In the genomic region with DNA sequence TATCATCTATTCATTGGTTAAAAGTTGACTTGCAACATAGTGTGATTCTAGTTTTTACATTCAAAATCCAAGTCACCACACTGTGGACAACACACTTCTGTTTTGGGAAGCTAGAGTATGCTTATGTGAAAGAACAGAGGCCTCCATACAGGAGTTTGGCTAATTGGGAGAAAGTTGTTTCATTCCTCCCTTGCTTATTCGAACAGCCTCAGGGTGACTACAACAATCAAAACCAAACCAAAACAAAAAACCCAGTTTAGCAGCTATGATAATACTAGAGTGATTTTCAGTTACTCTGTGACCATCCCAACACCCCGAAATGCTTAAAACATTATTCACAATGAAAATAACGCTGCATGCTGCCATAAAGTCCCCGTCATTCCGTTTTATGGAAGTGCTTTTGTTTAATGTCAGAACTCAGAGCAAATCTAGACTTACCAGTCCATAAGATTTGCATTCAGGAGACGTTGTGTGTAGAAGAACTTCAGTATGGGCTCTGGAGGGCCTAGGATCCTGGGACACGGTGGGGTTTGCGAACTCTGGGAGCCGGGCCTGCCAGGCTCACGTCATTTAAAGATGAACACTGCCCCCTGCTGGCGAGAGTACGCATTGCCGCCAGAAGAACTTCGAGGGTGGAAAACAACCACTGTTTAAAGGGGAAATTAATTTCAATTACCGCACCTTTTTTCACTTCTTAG, we compare ENCODE assay signal across 8 cellular contexts.
A peak's percentile ranks its signal among the peaks of the same experiment; 100 is the strongest.
DNase-seq lines count a peak whose midpoint lies in the region; ATAC-seq and TF ChIP-seq lines count a peak whose summit lies in the region.

No MANE protein-coding gene starts in this region.

- peaks cover 9% of the 10 kb centered on the region for H3K27me3 Mint-ChIP-seq in activated naive CD4-positive, alpha-beta T cell treated with anti-CD3 and anti-CD28 coated beads, Interleukin-2, amount 10 ng/mL, durations not matched to agents 7 days and 5 days

- peak; percentile 96 for TF ChIP-seq CTCF in upper lobe of right lung (IDR thresholded peaks at IDR 0.05)

- H3K4me3 Mint-ChIP-seq in activated naive CD4-positive, alpha-beta T cell treated with anti-CD3 and anti-CD28 coated beads, Interleukin-2, amount 10 ng/mL, durations not matched to agents 7 days and 5 days: no peak overlapping the region

- H3K4me1 Mint-ChIP-seq in activated naive CD4-positive, alpha-beta T cell treated with anti-CD3 and anti-CD28 coated beads, Interleukin-2, amount 10 ng/mL, durations not matched to agents 7 days and 5 days: peaks cover 4% of the 10 kb centered on the region

- intact Hi-C loops in head of caudate nucleus (cut with DNase I) (loop anchor here (10.0 kb wide), 1 partner anchor 1425 kb away; no protein-coding TSS in a partner anchor), posterior vena cava (cut with DNase I) (loop anchor here in 1 of 2 donors (10.0 kb wide), 1 partner anchor 1425 kb away; no protein-coding TSS in a partner anchor), upper lobe of right lung (cut with DNase I) (no loop called here)

- H3K27ac ChIP-seq in SJCRH30: no peak overlapping the region
- peak overlapping the region; percentile 14 for H3K27ac ChIP-seq in upper lobe of right lung

- no peaks in the 10 kb centered on the region for H3K9me3 Mint-ChIP-seq in activated naive CD4-positive, alpha-beta T cell treated with anti-CD3 and anti-CD28 coated beads, Interleukin-2, amount 10 ng/mL, durations not matched to agents 7 days and 5 days

- H3K36me3 Mint-ChIP-seq in activated naive CD4-positive, alpha-beta T cell treated with anti-CD3 and anti-CD28 coated beads, Interleukin-2, amount 10 ng/mL, durations not matched to agents 7 days and 5 days: no peaks in the 10 kb centered on the region

- no peaks in the 10 kb centered on the region for H3K27me3 ChIP-seq in SJCRH30
- H3K27me3 ChIP-seq in upper lobe of right lung: no peaks in the 10 kb centered on the region

- CTCF ChIA-PET in activated naive CD4-positive, alpha-beta T cell treated with anti-CD3 and anti-CD28 coated beads, Interleukin-2, amount 10 ng/mL, durations not matched to agents 7 days and 5 days (lab: Charles Lee): interaction anchor here (0.6 to 3.1 kb wide), 21 partner anchors 11 to 1082 kb away, joined by 3 to 17 read pairs (median 4); partner anchors contain the start of gene C2orf69

- H3K4me3 ChIP-seq in SJCRH30 (no peak overlapping the region), upper lobe of right lung (no peak overlapping the region)

- no peak overlapping the region for H3K27ac Mint-ChIP-seq in activated naive CD4-positive, alpha-beta T cell treated with anti-CD3 and anti-CD28 coated beads, Interleukin-2, amount 10 ng/mL, durations not matched to agents 7 days and 5 days

- ATAC-seq in upper lobe of right lung: peak; percentile 91

- H3K9me3 ChIP-seq in SJCRH30 (replicated peaks) (no peaks in the 10 kb centered on the region), upper lobe of right lung (no peaks in the 10 kb centered on the region)

- H3K4me1 ChIP-seq in SJCRH30 (peaks cover 18% of the 10 kb centered on the region), upper lobe of right lung (peaks cover 12% of the 10 kb centered on the region)

- DNase-seq in SHP77 (lab: John Stamatoyannopoulos, UW): peak; percentile 10 to 45
- no peak for DNase-seq in SHP77 treated with DMSO at 0.1 percent for 48 hours (lab: John Stamatoyannopoulos, UW)
- DNase-seq in HPDE6-E6E7 (ENCODE audit: extremely low spot score): peak; percentile 36
- peak; percentile 62 to 82 for DNase-seq in SJCRH30
- DNase-seq in activated naive CD4-positive, alpha-beta T cell treated with anti-CD3 and anti-CD28 coated beads, Interleukin-2, amount 10 ng/mL, durations not matched to agents 7 days and 5 days: peak; percentile 73
- peak; percentile 46 to 94 (median 84) for DNase-seq in head of caudate nucleus
- DNase-seq in posterior vena cava (ENCODE audit: low spot score): peak; percentile 91
- peak; percentile 85 for DNase-seq in upper lobe of right lung

- H3K36me3 ChIP-seq in SJCRH30 (no peaks in the 10 kb centered on the region), upper lobe of right lung (no peaks in the 10 kb centered on the region)
